ENCODE assay signal across 9 cellular contexts in the genomic region with DNA sequence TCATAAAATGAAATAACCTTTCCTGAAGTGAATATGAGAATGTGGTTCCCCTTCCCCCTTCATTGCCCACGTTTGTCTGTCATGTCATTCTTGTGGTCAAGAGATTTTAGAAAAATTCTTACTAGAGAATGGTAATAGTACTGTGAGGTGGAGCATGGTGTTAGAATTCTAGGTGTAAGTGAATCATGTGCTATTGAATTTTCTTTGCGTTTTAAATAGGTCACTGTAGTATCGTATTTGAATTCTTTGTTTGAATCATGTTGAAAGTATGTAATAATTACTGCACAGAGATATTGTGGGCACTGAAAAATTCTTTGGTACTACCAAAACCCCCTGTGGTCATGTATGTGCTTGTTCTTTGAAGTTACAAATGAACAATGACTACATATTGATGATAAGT. TPM values are rescaled to one million over a fixed set of nuclear protein-coding genes. Genes with fewer than 3 reads are reported as not detected.
DNase-seq lines count a peak whose midpoint lies in the region; ATAC-seq lines count a peak whose summit lies in the region.
"Had no signal": no experiment of that assay in that cellular context is flagged by ENCODE, and none has a peak within 500 bp of the region (broad histone marks: within the 10 kb centered on the region; RNA-seq: fewer than 3 reads in every experiment).

No MANE protein-coding gene starts in this region.

- ATAC-seq in GM18907 (IDR thresholded peaks at IDR 0.05; ENCODE audit: unreplicated experiment) (peak; percentile 74), HG03103 (IDR thresholded peaks at IDR 0.05; ENCODE audit: low read depth, unreplicated experiment) (peak; percentile 56), left colon (no peak)

- peaks cover 20% of the 10 kb centered on the region for H3K36me3 ChIP-seq in HAP-1 (replicated peaks)

- peak overlapping the region; percentile 63 for H3K27ac Mint-ChIP-seq in activated T-helper 1 cell treated with anti-CD3 and anti-CD28 coated beads, Interleukin-12 subunit alpha, Interleukin-12 subunit beta, Interleukin-2, Interleukin-4 antibody, amounts not matched to agents 30 ng/mL and 10 ng/mL and 1 ng/mL, durations not matched to agents 14 hours and 24 hours and 36 hours

- H3K9me3 Mint-ChIP-seq in activated T-helper 1 cell treated with anti-CD3 and anti-CD28 coated beads, Interleukin-12 subunit alpha, Interleukin-12 subunit beta, Interleukin-2, Interleukin-4 antibody, amounts not matched to agents 30 ng/mL and 10 ng/mL and 1 ng/mL, durations not matched to agents 14 hours and 24 hours and 36 hours = no peaks in the 10 kb centered on the region

- peaks cover 44% of the 10 kb centered on the region for H3K36me3 Mint-ChIP-seq in activated T-helper 1 cell treated with anti-CD3 and anti-CD28 coated beads, Interleukin-12 subunit alpha, Interleukin-12 subunit beta, Interleukin-2, Interleukin-4 antibody, amounts not matched to agents 30 ng/mL and 10 ng/mL and 1 ng/mL, durations not matched to agents 14 hours and 24 hours and 36 hours (ENCODE audit: low read depth)

- intact Hi-C loops in activated T-helper 1 cell treated with anti-CD3 and anti-CD28 coated beads, Interleukin-12 subunit alpha, Interleukin-12 subunit beta, Interleukin-2, Interleukin-4 antibody, amounts not matched to agents 30 ng/mL and 10 ng/mL and 1 ng/mL, durations not matched to agents 14 hours and 24 hours and 36 hours (cut with micrococcal nuclease) = loop anchor here (1.0 to 5.0 kb wide), 5 partner anchors 14 to 160 kb away; no protein-coding TSS in a partner anchor
- intact Hi-C loops in left colon (cut with DNase I, micrococcal nuclease) = no loop called here

- no peaks in the 10 kb centered on the region for H3K9me3 ChIP-seq in HAP-1

- H3K4me3 ChIP-seq in HAP-1 = no peak overlapping the region

- no peaks in the 10 kb centered on the region for H3K27me3 Mint-ChIP-seq in activated T-helper 1 cell treated with anti-CD3 and anti-CD28 coated beads, Interleukin-12 subunit alpha, Interleukin-12 subunit beta, Interleukin-2, Interleukin-4 antibody, amounts not matched to agents 30 ng/mL and 10 ng/mL and 1 ng/mL, durations not matched to agents 14 hours and 24 hours and 36 hours (ENCODE audit: insufficient read depth)

- H3K27me3 ChIP-seq in HAP-1 (ENCODE audit: low read depth) = no peaks in the 10 kb centered on the region

- in situ Hi-C loops in HAP-1 (cut with MboI; ENCODE audit: low sequenced_read_pairs) = no loop called here

- DNase-seq in A172 (ENCODE audit: low spot score) (peak; percentile 19), left colon (no peak), DMS53 treated with DMSO at 0.1 percent for 48 hours (lab: John Stamatoyannopoulos, UW; ENCODE audit: unreplicated experiment) (no peak), medulla oblongata (ENCODE audit: extremely low spot score) (no peak), HAP-1 (ENCODE audit: low spot score in 2 of 2) (no peak)
- no peak for DNase-seq in activated T-helper 1 cell treated with anti-CD3 and anti-CD28 coated beads, Interleukin-12 subunit alpha, Interleukin-12 subunit beta, Interleukin-2, Interleukin-4 antibody, amounts not matched to agents 30 ng/mL and 10 ng/mL and 1 ng/mL, durations not matched to agents 14 hours and 24 hours and 36 hours (ENCODE audit: low spot score)

- H3K4me3 Mint-ChIP-seq in activated T-helper 1 cell treated with anti-CD3 and anti-CD28 coated beads, Interleukin-12 subunit alpha, Interleukin-12 subunit beta, Interleukin-2, Interleukin-4 antibody, amounts not matched to agents 30 ng/mL and 10 ng/mL and 1 ng/mL, durations not matched to agents 14 hours and 24 hours and 36 hours = peak overlapping the region; percentile 5

- H3K4me1 Mint-ChIP-seq in activated T-helper 1 cell treated with anti-CD3 and anti-CD28 coated beads, Interleukin-12 subunit alpha, Interleukin-12 subunit beta, Interleukin-2, Interleukin-4 antibody, amounts not matched to agents 30 ng/mL and 10 ng/mL and 1 ng/mL, durations not matched to agents 14 hours and 24 hours and 36 hours (ENCODE audit: low read depth) = peaks cover 41% of the 10 kb centered on the region

- peaks cover 3% of the 10 kb centered on the region; the same call in 1 of the 2 replicates for H3K4me1 ChIP-seq in HAP-1
- H3K4me1 ChIP-seq: parathyroid adenoma had no signal

RNA-seq across cellular contexts. Expression of gene FUT8, which starts 49.9 kb away (rescaled TPM):
- 26.7 and 27.6 TPM in 2 replicates for total RNA-seq in A172 (2014; rRNA removed; shearing (Covaris generic))
- 181 and 182 TPM in 2 replicates for total RNA-seq in activated T-helper 1 cell treated with anti-CD3 and anti-CD28 coated beads, Interleukin-12 subunit alpha, Interleukin-12 subunit beta, Interleukin-2, Interleukin-4 antibody, amounts not matched to agents 30 ng/mL and 10 ng/mL and 1 ng/mL, durations not matched to agents 14 hours and 24 hours and 36 hours
- total RNA-seq in left colon = 10 to 100 TPM; 22.3 to 27.8 TPM
